In genomic region chr9:88773119-88773518, GRCh38 we compare ENCODE assay signal across 22 cellular contexts.
"Had no signal": no experiment of that assay in that cellular context is flagged by ENCODE, and none has a peak within 500 bp of the region (broad histone marks: within the 10 kb centered on the region; RNA-seq: fewer than 3 reads in every experiment).

No MANE protein-coding gene starts in this region.

- H3K36me3 Mint-ChIP-seq: activated CD8-positive, alpha-beta memory T cell treated with anti-CD3 and anti-CD28 coated beads, Interleukin-2, amount 10 ng/mL, durations not matched to agents 7 days and 5 days; activated naive CD4-positive, alpha-beta T cell treated with anti-CD3 and anti-CD28 coated beads, Interleukin-2, amount 50 U/mL, for 24 hours; brain; naive thymus-derived CD8-positive, alpha-beta T cell had no signal

- H3K4me1 Mint-ChIP-seq: activated CD8-positive, alpha-beta memory T cell treated with anti-CD3 and anti-CD28 coated beads, Interleukin-2, amount 10 ng/mL, durations not matched to agents 7 days and 5 days; activated naive CD4-positive, alpha-beta T cell treated with anti-CD3 and anti-CD28 coated beads, Interleukin-2, amount 50 U/mL, for 24 hours had no signal

- H3K4me3 ChIP-seq: lung, thoracic aorta, upper lobe of right lung had no signal

- H3K9me3 Mint-ChIP-seq: activated CD4-positive, alpha-beta T cell treated with anti-CD3 and anti-CD28 coated beads, Interleukin-2, amount 10 ng/mL, durations not matched to agents 7 days and 5 days; activated CD8-positive, alpha-beta T cell treated with anti-CD3 and anti-CD28 coated beads for 36 hours; activated naive CD4-positive, alpha-beta T cell treated with anti-CD3 and anti-CD28 coated beads, Interleukin-2, amount 50 U/mL, for 24 hours; naive thymus-derived CD8-positive, alpha-beta T cell had no signal

- H3K27me3 Mint-ChIP-seq: brain had no signal

- H3K27ac Mint-ChIP-seq: activated CD4-positive, alpha-beta T cell treated with anti-CD3 and anti-CD28 coated beads, Interleukin-2, amount 10 ng/mL, durations not matched to agents 7 days and 5 days; activated CD8-positive, alpha-beta memory T cell treated with anti-CD3 and anti-CD28 coated beads, Interleukin-2, amount 10 ng/mL, durations not matched to agents 7 days and 5 days; activated CD8-positive, alpha-beta T cell treated with anti-CD3 and anti-CD28 coated beads for 36 hours; activated naive CD4-positive, alpha-beta T cell treated with anti-CD3 and anti-CD28 coated beads, Interleukin-2, amount 50 U/mL, for 24 hours; naive thymus-derived CD8-positive, alpha-beta T cell; T-helper 17 cell had no signal

- H2AFZ ChIP-seq: parathyroid adenoma had no signal

- H3K4me1 ChIP-seq: parathyroid adenoma had no signal

- DNase-seq: activated CD4-positive, alpha-beta T cell treated with anti-CD3 and anti-CD28 coated beads, Interleukin-2, amount 10 ng/mL, durations not matched to agents 7 days and 5 days; activated CD8-positive, alpha-beta memory T cell treated with anti-CD3 and anti-CD28 coated beads, Interleukin-2, amount 10 ng/mL, durations not matched to agents 7 days and 5 days; activated CD8-positive, alpha-beta T cell treated with anti-CD3 and anti-CD28 coated beads for 36 hours; activated effector memory CD4-positive, alpha-beta T cell treated with anti-CD3 and anti-CD28 coated beads, Interleukin-2, amount 50 U/mL, for 16 hours; activated T-cell treated with anti-CD3 and anti-CD28 coated beads for 4 hours; anterior cingulate cortex; central memory CD4-positive, alpha-beta T cell; effector CD8-positive, alpha-beta T cell; erythroblast; naive thymus-derived CD8-positive, alpha-beta T cell; stimulated activated CD4-positive, alpha-beta T cell treated with anti-CD3 and anti-CD28 coated beads, Interleukin-4, amount 100 ng/mL, for 1 hour; stimulated activated naive CD4-positive, alpha-beta T cell treated with Interleukin-2 at 50 U/mL for 16 hours; SW 1271; T-helper 17 cell; upper lobe of right lung had no signal

- H3K9ac ChIP-seq: parathyroid adenoma had no signal

- H3K27me3 ChIP-seq: neutrophil, upper lobe of right lung had no signal

- H3K79me2 ChIP-seq: parathyroid adenoma had no signal

- H3K36me3 ChIP-seq: neutrophil, thoracic aorta, upper lobe of right lung had no signal

- H3K27ac ChIP-seq: neutrophil, parathyroid adenoma, thoracic aorta, upper lobe of right lung, VCaP had no signal

- H3K4me3 Mint-ChIP-seq: activated CD4-positive, alpha-beta T cell treated with anti-CD3 and anti-CD28 coated beads, Interleukin-2, amount 10 ng/mL, durations not matched to agents 7 days and 5 days; activated CD8-positive, alpha-beta memory T cell treated with anti-CD3 and anti-CD28 coated beads, Interleukin-2, amount 10 ng/mL, durations not matched to agents 7 days and 5 days; activated CD8-positive, alpha-beta T cell treated with anti-CD3 and anti-CD28 coated beads for 36 hours; activated naive CD4-positive, alpha-beta T cell treated with anti-CD3 and anti-CD28 coated beads, Interleukin-2, amount 50 U/mL, for 24 hours; naive thymus-derived CD8-positive, alpha-beta T cell; T-helper 17 cell had no signal

- H3K9me3 ChIP-seq: neutrophil, thoracic aorta, upper lobe of right lung had no signal
